ENCODE assay signal across 13 cellular contexts in the genomic region with DNA sequence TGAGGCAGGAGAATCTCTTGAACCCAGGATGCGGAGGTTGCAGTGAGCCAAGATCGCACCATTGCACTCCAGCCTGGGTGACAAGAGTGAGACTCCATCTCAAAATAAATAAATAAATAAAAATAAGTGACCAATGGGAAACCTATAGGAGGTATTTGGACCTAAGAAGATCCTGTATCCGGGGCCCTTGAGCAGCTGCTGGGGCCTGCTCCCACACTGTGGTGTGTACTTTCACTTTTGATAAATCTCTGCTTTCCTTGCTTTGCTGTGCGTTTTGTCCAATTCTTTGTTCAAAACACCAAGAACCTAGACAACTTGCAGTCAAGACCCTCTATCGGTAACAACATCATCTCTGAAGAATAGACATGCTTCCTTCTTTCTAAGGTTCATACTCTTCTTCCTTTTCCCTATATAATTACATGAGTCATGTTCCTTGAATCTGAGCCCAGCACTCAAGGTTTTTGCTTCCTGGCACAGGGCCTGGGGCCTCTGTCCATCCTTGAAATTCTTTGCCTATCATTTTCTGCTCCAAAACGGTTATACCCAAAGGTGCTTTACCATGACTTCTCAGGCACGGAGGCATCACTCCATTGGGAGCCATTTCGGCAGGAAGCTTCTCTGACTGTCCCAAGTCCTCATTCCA. TPM values are rescaled to one million over a fixed set of nuclear protein-coding genes. Genes with fewer than 3 reads are reported as not detected.
DNase-seq lines count a peak whose midpoint lies in the region; ATAC-seq and TF ChIP-seq lines count a peak whose summit lies in the region.
"Had no signal": no experiment of that assay in that cellular context is flagged by ENCODE, and none has a peak within 500 bp of the region (broad histone marks: within the 10 kb centered on the region; RNA-seq: fewer than 3 reads in every experiment).

No MANE protein-coding gene starts in this region.

- CTCF ChIA-PET in AG04450 (lab: Charles Lee) = interaction anchor here (0.6 to 0.9 kb wide), 2 partner anchors 16 to 94 kb away, joined by 5 to 10 read pairs; no protein-coding TSS in a partner anchor
- CTCF ChIA-PET in IMR-90 (lab: Yijun Ruan, JAX) = no interaction called here

- no peak overlapping the region for H3K56ac ChIP-seq in IMR-90 (ENCODE audit: extremely low read depth, insufficient read depth, low read length)

- no peak overlapping the region for H3K4ac ChIP-seq in IMR-90 (ENCODE audit: low read depth, low read length)

- no peak overlapping the region for H2AK9ac ChIP-seq in IMR-90 (replicated peaks; ENCODE audit: low read depth, low read length, poor library complexity)

- peak overlapping the region; percentile 25; the same call in 1 of the 2 replicates for H3K4me2 ChIP-seq in IMR-90 (ENCODE audit: low read depth, low read length)

- H3K18ac ChIP-seq in IMR-90 (ENCODE audit: low read depth, low read length) = no peak overlapping the region

- no peak overlapping the region for H2BK20ac ChIP-seq in IMR-90 (ENCODE audit: low read depth, low read length)

- TF ChIP-seq CTCF in AG04450 (IDR thresholded peaks at IDR 0.05; ENCODE audit: low read depth, low read length) (no peak), IMR-90 (conservative IDR thresholded peaks at IDR 0.05; ENCODE audit: low read depth, low read length) (no peak), body of pancreas (IDR thresholded peaks at IDR 0.05) (no peak), lung (IDR thresholded peaks at IDR 0.05; ENCODE audit: control extremely low read depth, extremely low read depth) (no peak)

- no peaks in the 10 kb centered on the region for H3K79me1 ChIP-seq in IMR-90 (ENCODE audit: low read depth in 1 of 2, low read length in 2 of 2)

- H2BK5ac ChIP-seq in IMR-90 (ENCODE audit: low read depth, low read length, poor library complexity, severe bottlenecking) = no peak overlapping the region

- no peak for TF ChIP-seq POLR2A in IMR-90 (IDR thresholded peaks at IDR 0.05; ENCODE audit: low read depth, low read length)
- TF ChIP-seq POLR2A in body of pancreas (IDR thresholded peaks at IDR 0.05) = no peak
- no peak for TF ChIP-seq POLR2A in GM18505 (IDR thresholded peaks at IDR 0.05; ENCODE audit: borderline replicate concordance, extremely low read depth, insufficient read depth, insufficient read length)

- peak; percentile 44 for DNase-seq in AG04450 (ENCODE audit: low read depth, low spot score)
- peak; percentile 78 for DNase-seq in IMR-90
- DNase-seq in body of pancreas = peak; percentile 52 to 73 (median 64)
- DNase-seq in lung (ENCODE audit: low spot score) = peak; percentile 32
- DNase-seq in activated gamma-delta T cell (lab: John Stamatoyannopoulos, UW) = no peak
- no peak for DNase-seq in NCI-H526 treated with DMSO at 0.1 percent for 48 hours (lab: John Stamatoyannopoulos, UW)
- no peak for DNase-seq in stimulated activated CD4-positive, alpha-beta T cell treated with anti-CD3 and anti-CD28 coated beads, Interleukin-1b, Interleukin-23, amount 100 ng/mL, for 48 hours
- DNase-seq: activated CD4-positive, alpha-beta memory T cell treated with anti-CD3 and anti-CD28 coated beads for 36 hours; CD4-positive, alpha-beta T cell; glutamatergic neuron; NCI-H1694 treated with DMSO at 0.1 percent for 48 hours had no signal

- dilution Hi-C loops in IMR-90 (cut with HindIII; ENCODE audit: low sequenced_read_pairs, unreplicated experiment) = no loop called here

- H3K36me3 ChIP-seq in IMR-90 (ENCODE audit: control insufficient read depth, insufficient read depth, low read length) (no peaks in the 10 kb centered on the region), body of pancreas (replicated peaks in 1 of 2; ENCODE audit: insufficient read depth in 1 of 2, low read depth in 2 of 2) (no peaks in the 10 kb centered on the region), lung (ENCODE audit: control insufficient read depth in 2 of 2, insufficient read depth in 2 of 2, low read length in 2 of 2) (no peaks in the 10 kb centered on the region)

- no peak overlapping the region for H3K23ac ChIP-seq in IMR-90 (ENCODE audit: low read depth, low read length)

- no peak for TF ChIP-seq RAD21 in IMR-90 (IDR thresholded peaks at IDR 0.05; ENCODE audit: low read length)

- H4K5ac ChIP-seq in IMR-90 (ENCODE audit: low read depth, low read length) = no peak overlapping the region

- intact Hi-C loops in IMR-90 (cut with micrococcal nuclease) (no loop called here), body of pancreas (cut with DNase I) (no loop called here)

- H3K27me3 ChIP-seq in AG04450 (ENCODE audit: control insufficient read depth, insufficient read depth, low read length) (peaks cover 5% of the 10 kb centered on the region), IMR-90 (ENCODE audit: control insufficient read depth, insufficient read depth, low read length) (no peaks in the 10 kb centered on the region), body of pancreas (no peaks in the 10 kb centered on the region), lung (ENCODE audit: control insufficient read depth, insufficient read depth) (no peaks in the 10 kb centered on the region)

- H3K9me3 ChIP-seq in AG04450 (ENCODE audit: control insufficient read depth, insufficient read depth, low read length) = no peaks in the 10 kb centered on the region
- no peaks in the 10 kb centered on the region for H3K9me3 ChIP-seq in IMR-90 (ENCODE audit: control insufficient read depth, insufficient read depth, low read length)
- H3K9me3 ChIP-seq in body of pancreas = no peaks in the 10 kb centered on the region
- H3K9me3 ChIP-seq in lung (ENCODE audit: control insufficient read depth in 2 of 2, insufficient read depth in 1 of 2, low read length in 1 of 2) = no peaks in the 10 kb centered on the region

- H3K4me1 ChIP-seq in IMR-90 (ENCODE audit: control insufficient read depth, insufficient read depth, low read length) (peaks cover 1% of the 10 kb centered on the region; the same call in 1 of the 2 replicates), body of pancreas (peaks cover 28% of the 10 kb centered on the region), lung (ENCODE audit: control insufficient read depth in 2 of 2, insufficient read depth in 2 of 2, low read length in 2 of 2) (peaks cover 3 to 5% of the 10 kb centered on the region in 2 donors)

- no peak overlapping the region for H3K9ac ChIP-seq in IMR-90 (ENCODE audit: low read depth, low read length)

- WGBS in IMR-90 (ENCODE audit: extremely low coverage in 2 of 2, insufficient read length in 1 of 2), 2 experiments = 17% methylated on average over 2 of the region's 8 CpGs; no CpG with 5 or more reads in 1 of the 2 experiments
- WGBS in body of pancreas, 2 donors = 46 to 49% methylated on average over 8 of the region's 8 CpGs
- WGBS in lung, 2 donors = 53 to 63% methylated on average over 8 of the region's 8 CpGs

- ATAC-seq in IMR-90 (ENCODE audit: low read depth) (peak; percentile 80), body of pancreas (peak; percentile 82), lung (ENCODE audit: insufficient read depth, low FRiP score) (no peak), GM18505 (IDR thresholded peaks at IDR 0.05; ENCODE audit: unreplicated experiment) (no peak)

- no peak overlapping the region for H3K4me3 ChIP-seq in AG04450 (ENCODE audit: low read depth, low read length)
- no peak overlapping the region for H3K4me3 ChIP-seq in IMR-90 (ENCODE audit: insufficient read depth, low read depth, low read length)
- H3K4me3 ChIP-seq in body of pancreas = no peak overlapping the region
- H3K4me3 ChIP-seq in lung = no peak overlapping the region

- 0 out of 2 replicates have a peak, but pooled peaks cover 2% of the 10 kb centered on the region for H3K9me1 ChIP-seq in IMR-90 (ENCODE audit: insufficient read depth, low read length)

- in situ Hi-C loops in IMR-90 (cut with MboI; ENCODE audit: low sequenced_read_pairs) = no loop called here

- POLR2A ChIA-PET in AG04450 (lab: Yijun Ruan, JAX) (interaction anchor here (0.7 kb wide), 1 partner anchor 168 kb away, joined by 6 read pairs; no protein-coding TSS in a partner anchor), IMR-90 (lab: Charles Lee; ENCODE audit: unreplicated experiment) (no interaction called here)

- H2BK15ac ChIP-seq in IMR-90 (ENCODE audit: low read depth, low read length) = no peak overlapping the region

- no peak overlapping the region for H4K91ac ChIP-seq in IMR-90 (ENCODE audit: insufficient read depth, low read depth, low read length)

- BruUV-seq in IMR-90 (replicated peaks; lab: Mats Ljungman, UMichigan) = no TSS peak

- no peak overlapping the region for H2AFZ ChIP-seq in IMR-90 (replicated peaks; ENCODE audit: low read length, poor library complexity)

- H2BK120ac ChIP-seq in IMR-90 (ENCODE audit: low read depth, low read length) = no peak overlapping the region

- no peaks in the 10 kb centered on the region for H4K20me1 ChIP-seq in IMR-90 (ENCODE audit: insufficient read depth, low read length)

- no peak overlapping the region for H2AK5ac ChIP-seq in IMR-90 (ENCODE audit: low read depth, low read length)

- no peak overlapping the region for H3K27ac ChIP-seq in AG04450 (ENCODE audit: low read depth, low read length)
- no peak overlapping the region for H3K27ac ChIP-seq in IMR-90 (ENCODE audit: insufficient read depth, low read length)
- peak overlapping the region in 2 of 4 donors; percentile 30 to 51 for H3K27ac ChIP-seq in body of pancreas
- no peak overlapping the region for H3K27ac ChIP-seq in lung (ENCODE audit: low read depth in 1 of 2, low read length in 1 of 2)

- no peak overlapping the region for H4K8ac ChIP-seq in IMR-90 (ENCODE audit: low read depth in 2 of 2, low read length in 2 of 2)

- no peak overlapping the region for H3K14ac ChIP-seq in IMR-90 (replicated peaks; ENCODE audit: low read depth, low read length)

RNA-seq across cellular contexts. Expression of a gene that starts 14.2 kb away (rescaled TPM):
- polyA plus RNA-seq in AG04450 (2011; rRNA removed) = 0.19 and 0.21 TPM in 2 replicates
- polyA minus RNA-seq in AG04450 (2011; rRNA and poly(A)+ RNA removed) = 0.51 and 0.87 TPM in 2 replicates
- under 0.01 and 0.18 TPM in 2 replicates for total RNA-seq in IMR-90 (2012; rRNA removed)
- polyA plus RNA-seq in IMR-90 (2012; rRNA removed) = 0.09 TPM in 1 of 2 replicates, not detected in the other
- polyA plus RNA-seq in IMR-90 (2012; cell fraction: cytosol; rRNA removed) = 0.03 TPM in 1 of 2 replicates, not detected in the other
- polyA plus RNA-seq in IMR-90 (2012; cell fraction: nucleus; rRNA removed; ENCODE audit: low replicate concordance) = 0.03 and 0.13 TPM in 2 replicates
- total RNA-seq in body of pancreas = not detected
- total RNA-seq in lung = 1 to 10 TPM in 1 of 2 donors, under 1 TPM in 1; 0.77 to 1.2 TPM
- under 1 TPM; 0.04 to 0.17 TPM for polyA plus RNA-seq in lung
- total RNA-seq: activated CD4-positive, alpha-beta memory T cell treated with anti-CD3 and anti-CD28 coated beads for 36 hours; CD4-positive, alpha-beta T cell; subcutaneous adipose tissue had no signal

RNA-seq across cellular contexts. Expression of a gene that starts 28.4 kb away (rescaled TPM):
- polyA plus RNA-seq in AG04450 (2011; rRNA removed) = 4.0 and 4.2 TPM in 2 replicates
- 1.9 and 2.7 TPM in 2 replicates for polyA minus RNA-seq in AG04450 (2011; rRNA and poly(A)+ RNA removed)
- total RNA-seq in IMR-90 (2012; rRNA removed) = 0.83 and 0.90 TPM in 2 replicates
- 0.73 and 0.77 TPM in 2 replicates for polyA plus RNA-seq in IMR-90 (2012; rRNA removed)
- 1.5 and 2.5 TPM in 2 replicates for polyA plus RNA-seq in IMR-90 (2012; cell fraction: cytosol; rRNA removed)
- polyA plus RNA-seq in IMR-90 (2012; cell fraction: nucleus; rRNA removed; ENCODE audit: low replicate concordance) = 0.46 and 0.81 TPM in 2 replicates
- 1 to 10 TPM; 4.3 to 6.5 TPM for total RNA-seq in body of pancreas
- total RNA-seq in lung = 10 to 100 TPM in 1 of 2 donors, 1 to 10 TPM in 1; 8.4 to 13.1 TPM
- 1 to 10 TPM in 1 of 2 donors, under 1 TPM in 1; 0.37 to 2.3 TPM for polyA plus RNA-seq in lung
- total RNA-seq: CD4-positive, alpha-beta T cell had no signal

RNA-seq across cellular contexts. Expression of a gene that starts 29.6 kb away (rescaled TPM):
- polyA plus RNA-seq in AG04450 (2011; rRNA removed) (9.2 and 10.5 TPM in 2 replicates), IMR-90 (2012; rRNA removed) (8.9 and 9.3 TPM in 2 replicates), lung (1 to 10 TPM; 3.9 to 6.2 TPM)
- polyA minus RNA-seq in AG04450 (2011; rRNA and poly(A)+ RNA removed) = 11.3 and 12.4 TPM in 2 replicates
- total RNA-seq in IMR-90 (2012; rRNA removed) (10.2 and 10.3 TPM in 2 replicates), body of pancreas (10 to 100 TPM; 13.0 to 17.8 TPM), lung (10 to 100 TPM; 19.7 to 45.7 TPM)
- 5.5 and 8.8 TPM in 2 replicates for polyA plus RNA-seq in IMR-90 (2012; cell fraction: cytosol; rRNA removed)
- polyA plus RNA-seq in IMR-90 (2012; cell fraction: nucleus; rRNA removed; ENCODE audit: low replicate concordance) = 3.7 and 4.1 TPM in 2 replicates
- total RNA-seq: activated CD4-positive, alpha-beta memory T cell treated with anti-CD3 and anti-CD28 coated beads for 36 hours; CD4-positive, alpha-beta T cell had no signal

RNA-seq across cellular contexts. Expression of a gene that starts 52.7 kb away (rescaled TPM):
- 0.17 and 0.24 TPM in 2 replicates for polyA plus RNA-seq in AG04450 (2011; rRNA removed)
- polyA minus RNA-seq in AG04450 (2011; rRNA and poly(A)+ RNA removed) = 0.26 and 0.37 TPM in 2 replicates
- total RNA-seq in IMR-90 (2012; rRNA removed) = under 0.01 and 0.18 TPM in 2 replicates
- 0.11 and 0.12 TPM in 2 replicates for polyA plus RNA-seq in IMR-90 (2012; rRNA removed)
- 0.22 and 0.24 TPM in 2 replicates for polyA plus RNA-seq in IMR-90 (2012; cell fraction: cytosol; rRNA removed)
- 0.10 and 0.12 TPM in 2 replicates for polyA plus RNA-seq in IMR-90 (2012; cell fraction: nucleus; rRNA removed; ENCODE audit: low replicate concordance)
- total RNA-seq in body of pancreas = 1 to 10 TPM; 2.1 to 2.6 TPM
- 1 to 10 TPM; 1.8 to 4.1 TPM for total RNA-seq in lung
- polyA plus RNA-seq in lung = under 1 TPM; 0.48 to 0.59 TPM

Comparison
In these comparisons a context has a peak if more than half of its experiments do, and no peak if none do; other contexts are left out.
1. DNase-seq: peak in AG04450 (single experiment), IMR-90 (single experiment), body of pancreas (4 of 4) and lung (single experiment); none in activated gamma-delta T cell (single experiment), NCI-H526 treated with DMSO at 0.1 percent for 48 hours (single experiment) and stimulated activated CD4-positive, alpha-beta T cell treated with anti-CD3 and anti-CD28 coated beads, Interleukin-1b, Interleukin-23, amount 100 ng/mL, for 48 hours (single experiment).
2. ATAC-seq: peak in IMR-90 (single experiment) and body of pancreas (single experiment); none in lung (single experiment) and GM18505 (single experiment).